9 cellular contexts compared by ENCODE assay signal in genomic region chr19:40283414-40284250, GRCh38. TPM values are rescaled to one million over a fixed set of nuclear protein-coding genes. Genes with fewer than 3 reads are reported as not detected.
A peak's percentile ranks its signal among the peaks of the same experiment; 100 is the strongest.
DNase-seq lines count a peak whose midpoint lies in the region; ATAC-seq, FAIRE-seq and TF ChIP-seq lines count a peak whose summit lies in the region.
"Had no signal": no experiment of that assay in that cellular context is flagged by ENCODE, and none has a peak within 500 bp of the region (broad histone marks: within the 10 kb centered on the region; RNA-seq: fewer than 3 reads in every experiment).

No MANE protein-coding gene starts in this region.

- peak overlapping the region; percentile 95 to 98 for H3K9ac ChIP-seq in kidney (ENCODE audit: low read length in 2 of 2)

- peaks cover 16% of the 10 kb centered on the region for H3K36me3 Mint-ChIP-seq in activated CD4-positive, alpha-beta T cell treated with anti-CD3 and anti-CD28 coated beads, Interleukin-2, amount 10 ng/mL, durations not matched to agents 24 days and 14 days (ENCODE audit: low read depth)
- H3K36me3 Mint-ChIP-seq in activated naive CD8-positive, alpha-beta T cell treated with anti-CD3 and anti-CD28 coated beads, Interleukin-2, amount 10 ng/mL, durations not matched to agents 7 days and 5 days, result no peaks in the 10 kb centered on the region

- POLR2A ChIA-PET in activated naive CD8-positive, alpha-beta T cell treated with anti-CD3 and anti-CD28 coated beads, Interleukin-2, amount 10 ng/mL, durations not matched to agents 7 days and 5 days (lab: Charles Lee), result interaction anchor here (0.6 to 2.1 kb wide), 2 partner anchors 9 to 853 kb away, joined by 5 to 12 read pairs; no protein-coding TSS in a partner anchor

- peaks cover 47% of the 10 kb centered on the region for H3K4me1 Mint-ChIP-seq in activated CD4-positive, alpha-beta T cell treated with anti-CD3 and anti-CD28 coated beads, Interleukin-2, amount 10 ng/mL, durations not matched to agents 24 days and 14 days
- H3K4me1 Mint-ChIP-seq in activated naive CD8-positive, alpha-beta T cell treated with anti-CD3 and anti-CD28 coated beads, Interleukin-2, amount 10 ng/mL, durations not matched to agents 7 days and 5 days, result peaks cover 33% of the 10 kb centered on the region

- peak; percentile 63 for DNase-seq in activated CD4-positive, alpha-beta T cell treated with anti-CD3 and anti-CD28 coated beads, Interleukin-2, amount 10 ng/mL, durations not matched to agents 24 days and 14 days
- DNase-seq in activated CD4-positive, alpha-beta T cell treated with anti-CD3 and anti-CD28 coated beads for 4 hours, result no peak
- DNase-seq in activated naive CD8-positive, alpha-beta T cell treated with anti-CD3 and anti-CD28 coated beads, Interleukin-2, amount 10 ng/mL, durations not matched to agents 7 days and 5 days, result no peak
- no peak for DNase-seq in kidney
- DNase-seq in stimulated activated CD4-positive, alpha-beta T cell treated with anti-CD3 and anti-CD28 coated beads, Interleukin-4, amount 100 ng/mL, for 1 hour, result no peak

- H3K9me3 Mint-ChIP-seq in activated CD4-positive, alpha-beta T cell treated with anti-CD3 and anti-CD28 coated beads, Interleukin-2, amount 10 ng/mL, durations not matched to agents 24 days and 14 days, result no peaks in the 10 kb centered on the region
- no peaks in the 10 kb centered on the region for H3K9me3 Mint-ChIP-seq in activated naive CD8-positive, alpha-beta T cell treated with anti-CD3 and anti-CD28 coated beads, Interleukin-2, amount 10 ng/mL, durations not matched to agents 7 days and 5 days

- peak overlapping the region; percentile 98 for H3K27ac Mint-ChIP-seq in activated CD4-positive, alpha-beta T cell treated with anti-CD3 and anti-CD28 coated beads, Interleukin-2, amount 10 ng/mL, durations not matched to agents 24 days and 14 days
- peak overlapping the region; percentile 97 for H3K27ac Mint-ChIP-seq in activated naive CD8-positive, alpha-beta T cell treated with anti-CD3 and anti-CD28 coated beads, Interleukin-2, amount 10 ng/mL, durations not matched to agents 7 days and 5 days

- peak overlapping the region; percentile 94 to 95 for H3K27ac ChIP-seq in kidney (ENCODE audit: low read depth in 2 of 2, low read length in 2 of 2)
- peak overlapping the region; percentile 87 for H3K27ac ChIP-seq in temporal lobe (ENCODE audit: low read depth, low read length)

- ATAC-seq in activated naive CD8-positive, alpha-beta T cell treated with anti-CD3 and anti-CD28 coated beads, Interleukin-2, amount 10 ng/mL, durations not matched to agents 7 days and 5 days (ENCODE audit: low read depth), result no peak
- no peak for ATAC-seq in GM18498 (IDR thresholded peaks at IDR 0.05; ENCODE audit: unreplicated experiment)
- ATAC-seq in GM19351 (IDR thresholded peaks at IDR 0.05; ENCODE audit: unreplicated experiment), result no peak

- H3K4me3 Mint-ChIP-seq in activated CD4-positive, alpha-beta T cell treated with anti-CD3 and anti-CD28 coated beads, Interleukin-2, amount 10 ng/mL, durations not matched to agents 24 days and 14 days, result peak overlapping the region; percentile 99
- peak overlapping the region; percentile 96 for H3K4me3 Mint-ChIP-seq in activated naive CD8-positive, alpha-beta T cell treated with anti-CD3 and anti-CD28 coated beads, Interleukin-2, amount 10 ng/mL, durations not matched to agents 7 days and 5 days

- peaks cover 2% of the 10 kb centered on the region for H3K27me3 Mint-ChIP-seq in activated CD4-positive, alpha-beta T cell treated with anti-CD3 and anti-CD28 coated beads, Interleukin-2, amount 10 ng/mL, durations not matched to agents 24 days and 14 days
- H3K27me3 Mint-ChIP-seq in activated naive CD8-positive, alpha-beta T cell treated with anti-CD3 and anti-CD28 coated beads, Interleukin-2, amount 10 ng/mL, durations not matched to agents 7 days and 5 days, result no peaks in the 10 kb centered on the region

- FAIRE-seq in kidney (lab: Jason Lieb, UNC), result no peak
- FAIRE-seq: G401.6 had no signal

- H3K4me3 ChIP-seq in kidney (ENCODE audit: low read length in 2 of 2), result peak overlapping the region; percentile 87 to 91

- peaks cover 49 to 51% of the 10 kb centered on the region in 2 donors for H3K4me1 ChIP-seq in kidney (ENCODE audit: control insufficient read depth in 1 of 2, insufficient read depth in 1 of 2, low read depth in 1 of 2, low read length in 2 of 2)

- H3K36me3 ChIP-seq in kidney (ENCODE audit: control insufficient read depth in 1 of 2, insufficient read depth in 2 of 2, low read length in 2 of 2), result no peaks in the 10 kb centered on the region

- no peak for TF ChIP-seq CTCF in kidney (IDR thresholded peaks at IDR 0.05; ENCODE audit: borderline replicate concordance, extremely low read depth, insufficient read depth)

- intact Hi-C loops in activated CD4-positive, alpha-beta T cell treated with anti-CD3 and anti-CD28 coated beads, Interleukin-2, amount 10 ng/mL, durations not matched to agents 24 days and 14 days (cut with micrococcal nuclease), result loop anchor here (2.0 to 10.0 kb wide), 4 partner anchors 93 to 331 kb away; partner anchors contain the start of genes MAP3K10, SERTAD1 and ZNF546
- intact Hi-C loops in kidney (cut with DNase I), result no loop called here

- no peaks in the 10 kb centered on the region for H3K9me3 ChIP-seq in kidney (ENCODE audit: control insufficient read depth in 1 of 2, low read length in 2 of 2)

RNA-seq across cellular contexts. Expression of gene AKT2, which starts 1.5 kb away (rescaled TPM):
- 160 and 163 TPM in 2 replicates for total RNA-seq in activated CD4-positive, alpha-beta T cell treated with anti-CD3 and anti-CD28 coated beads, Interleukin-2, amount 10 ng/mL, durations not matched to agents 24 days and 14 days
- 100 to 1,000 TPM; 164 to 170 TPM for total RNA-seq in activated naive CD8-positive, alpha-beta T cell treated with anti-CD3 and anti-CD28 coated beads, Interleukin-2, amount 10 ng/mL, durations not matched to agents 7 days and 5 days
- total RNA-seq in kidney (154 TPM), temporal lobe (36.9 TPM)
- 75.0 TPM for polyA plus RNA-seq in kidney (ENCODE audit: insufficient read depth, low read depth, low replicate concordance)

RNA-seq across cellular contexts. Expression of gene CCNP, which starts 57.1 kb away (rescaled TPM):
- 0.19 and 0.28 TPM in 2 replicates for total RNA-seq in activated CD4-positive, alpha-beta T cell treated with anti-CD3 and anti-CD28 coated beads, Interleukin-2, amount 10 ng/mL, durations not matched to agents 24 days and 14 days
- total RNA-seq in activated naive CD8-positive, alpha-beta T cell treated with anti-CD3 and anti-CD28 coated beads, Interleukin-2, amount 10 ng/mL, durations not matched to agents 7 days and 5 days, result under 1 TPM; 0.53 to 0.99 TPM
- total RNA-seq in kidney (1.2 TPM), temporal lobe (0.49 TPM)
- 2.1 TPM for polyA plus RNA-seq in kidney (ENCODE audit: insufficient read depth, low read depth, low replicate concordance)
